In genomic region chr6:154196333-154196732, GRCh38 we compare ENCODE assay signal across 25 cellular contexts.
"Had no signal": no experiment of that assay in that cellular context is flagged by ENCODE, and none has a peak within 500 bp of the region (broad histone marks: within the 10 kb centered on the region; RNA-seq: fewer than 3 reads in every experiment).

No MANE protein-coding gene starts in this region.

- H3K27ac Mint-ChIP-seq: activated B cell treated with CpG ODN at 0.5 μM for 24 hours; activated CD4-positive, alpha-beta T cell treated with anti-CD3 and anti-CD28 coated beads for 36 hours; activated CD8-positive, alpha-beta memory T cell treated with anti-CD3 and anti-CD28 coated beads, Interleukin-2, amount 10 ng/mL, durations not matched to agents 7 days and 5 days; activated CD8-positive, alpha-beta T cell treated with anti-CD3 and anti-CD28 coated beads, Interleukin-2, amount 10 ng/mL, durations not matched to agents 7 days and 5 days; activated naive CD8-positive, alpha-beta T cell treated with anti-CD3 and anti-CD28 coated beads, Interleukin-2, amount 10 ng/mL, durations not matched to agents 7 days and 5 days; activated T-helper 2 cell treated with anti-CD3 and anti-CD28 coated beads, Interferon-gamma antibody, Interleukin-2, Interleukin-4, amounts not matched to agents 10 μg/mL and 5 μg/mL and 100 μg/mL, durations not matched to agents 14 hours and 24 hours and 36 hours; natural killer cell treated with Interleukin-12 subunit alpha and Interleukin-12 subunit beta and Interleukin-15 and Interleukin-18, amount 100 ng/mL, for 72 hours; stimulated activated naive B cell treated with anti-CD40 and anti-IgM and Interleukin-4, amounts not matched to agents 10 μg/mL and 1 μg/mL and 100 μg/mL, for 72 hours; T-helper 2 cell treated with Interferon-gamma antibody and Interleukin-4, amounts not matched to agents 5 μg/mL and 100 μg/mL, for 36 hours had no signal

- H3K9me3 ChIP-seq: ascending aorta, esophagus muscularis mucosa, heart right ventricle, ovary, psoas muscle, suprapubic skin, tibial artery, upper lobe of right lung had no signal

- H3K4me3 ChIP-seq: ascending aorta, esophagus muscularis mucosa, heart right ventricle, ovary, psoas muscle, smooth muscle cell, suprapubic skin, tibial artery, upper lobe of right lung had no signal

- H3K4me2 ChIP-seq: smooth muscle cell had no signal

- H3K27me3 ChIP-seq: ascending aorta, brain microvascular endothelial cell, esophagus muscularis mucosa, foreskin keratinocyte, heart right ventricle, ovary, suprapubic skin, tibial artery, upper lobe of right lung had no signal

- H3K27ac ChIP-seq: ascending aorta, brain microvascular endothelial cell, esophagus muscularis mucosa, foreskin keratinocyte, heart right ventricle, ovary, psoas muscle, suprapubic skin, tibial artery, upper lobe of right lung had no signal

- H3K27me3 Mint-ChIP-seq: activated B cell treated with CpG ODN at 0.5 μM for 24 hours; activated CD4-positive, alpha-beta T cell treated with anti-CD3 and anti-CD28 coated beads for 36 hours; activated CD8-positive, alpha-beta memory T cell treated with anti-CD3 and anti-CD28 coated beads, Interleukin-2, amount 10 ng/mL, durations not matched to agents 7 days and 5 days; activated naive CD8-positive, alpha-beta T cell treated with anti-CD3 and anti-CD28 coated beads, Interleukin-2, amount 10 ng/mL, durations not matched to agents 7 days and 5 days; natural killer cell treated with Interleukin-12 subunit alpha and Interleukin-12 subunit beta and Interleukin-15 and Interleukin-18, amount 100 ng/mL, for 72 hours had no signal

- H3K4me1 Mint-ChIP-seq: activated B cell treated with CpG ODN at 0.5 μM for 24 hours; stimulated activated naive B cell treated with anti-CD40 and anti-IgM and Interleukin-4, amounts not matched to agents 10 μg/mL and 1 μg/mL and 100 μg/mL, for 72 hours had no signal

- H3K4me3 Mint-ChIP-seq: activated B cell treated with CpG ODN at 0.5 μM for 24 hours; activated CD4-positive, alpha-beta T cell treated with anti-CD3 and anti-CD28 coated beads for 36 hours; activated CD8-positive, alpha-beta memory T cell treated with anti-CD3 and anti-CD28 coated beads, Interleukin-2, amount 10 ng/mL, durations not matched to agents 7 days and 5 days; activated naive CD8-positive, alpha-beta T cell treated with anti-CD3 and anti-CD28 coated beads, Interleukin-2, amount 10 ng/mL, durations not matched to agents 7 days and 5 days; natural killer cell treated with Interleukin-12 subunit alpha and Interleukin-12 subunit beta and Interleukin-15 and Interleukin-18, amount 100 ng/mL, for 72 hours; stimulated activated naive B cell treated with anti-CD40 and anti-IgM and Interleukin-4, amounts not matched to agents 10 μg/mL and 1 μg/mL and 100 μg/mL, for 72 hours; T-helper 2 cell treated with Interferon-gamma antibody and Interleukin-4, amounts not matched to agents 5 μg/mL and 100 μg/mL, for 36 hours had no signal

- DNase-seq: activated B cell treated with CpG ODN at 0.5 μM for 24 hours; activated CD4-positive, alpha-beta T cell treated with anti-CD3 and anti-CD28 coated beads for 36 hours; activated CD8-positive, alpha-beta memory T cell treated with anti-CD3 and anti-CD28 coated beads, Interleukin-2, amount 10 ng/mL, durations not matched to agents 7 days and 5 days; activated CD8-positive, alpha-beta T cell treated with anti-CD3 and anti-CD28 coated beads, Interleukin-2, amount 10 ng/mL, durations not matched to agents 7 days and 5 days; activated naive CD8-positive, alpha-beta T cell treated with anti-CD3 and anti-CD28 coated beads, Interleukin-2, amount 10 ng/mL, durations not matched to agents 7 days and 5 days; activated T-cell treated with anti-CD3 and anti-CD28 coated beads, Interleukin-2, amount 50 U/mL, for 48 hours; brain microvascular endothelial cell; heart right ventricle; ovary; psoas muscle; stimulated activated CD4-positive, alpha-beta T cell treated with anti-CD3 and anti-CD28 coated beads, Interleukin-1b, Interleukin-23, amount 100 ng/mL, for 48 hours; stimulated activated CD4-positive, alpha-beta T cell treated with anti-CD3 and anti-CD28 coated beads, Interleukin-4, amount 100 ng/mL, for 4 hours; stimulated activated CD8-positive, alpha-beta memory T cell treated with anti-CD3 and anti-CD28 coated beads, Interleukin-4, amount 100 ng/mL, for 48 hours; stimulated activated naive B cell treated with anti-CD40 and anti-IgM and Interleukin-4, amounts not matched to agents 10 μg/mL and 1 μg/mL and 100 μg/mL, for 72 hours; T-helper 1 cell; tibial artery; upper lobe of right lung had no signal

- H3K4me1 ChIP-seq: psoas muscle, suprapubic skin, tibial artery, upper lobe of right lung had no signal

- H3K9me3 Mint-ChIP-seq: activated B cell treated with CpG ODN at 0.5 μM for 24 hours; activated T-helper 2 cell treated with anti-CD3 and anti-CD28 coated beads, Interferon-gamma antibody, Interleukin-2, Interleukin-4, amounts not matched to agents 10 μg/mL and 5 μg/mL and 100 μg/mL, durations not matched to agents 14 hours and 24 hours and 36 hours; natural killer cell treated with Interleukin-12 subunit alpha and Interleukin-12 subunit beta and Interleukin-15 and Interleukin-18, amount 100 ng/mL, for 72 hours; T-helper 2 cell treated with Interferon-gamma antibody and Interleukin-4, amounts not matched to agents 5 μg/mL and 100 μg/mL, for 36 hours had no signal

- ATAC-seq: activated CD8-positive, alpha-beta memory T cell treated with anti-CD3 and anti-CD28 coated beads, Interleukin-2, amount 10 ng/mL, durations not matched to agents 7 days and 5 days; activated CD8-positive, alpha-beta T cell treated with anti-CD3 and anti-CD28 coated beads, Interleukin-2, amount 10 ng/mL, durations not matched to agents 7 days and 5 days; heart right ventricle; natural killer cell treated with Interleukin-12 subunit alpha and Interleukin-12 subunit beta and Interleukin-15 and Interleukin-18, amount 100 ng/mL, for 72 hours; psoas muscle; stimulated activated naive B cell treated with anti-CD40 and anti-IgM and Interleukin-4, amounts not matched to agents 10 μg/mL and 1 μg/mL and 100 μg/mL, for 72 hours; upper lobe of right lung had no signal

- H3K36me3 ChIP-seq: ascending aorta, brain microvascular endothelial cell, esophagus muscularis mucosa, ovary, suprapubic skin, tibial artery, upper lobe of right lung had no signal

- H3K36me3 Mint-ChIP-seq: stimulated activated naive B cell treated with anti-CD40 and anti-IgM and Interleukin-4, amounts not matched to agents 10 μg/mL and 1 μg/mL and 100 μg/mL, for 72 hours had no signal
